Comparison of ENCODE assay signal across 8 cellular contexts in genomic region chr12:57904848-57905811, GRCh38. TPM values are rescaled to one million over a fixed set of nuclear protein-coding genes. Genes with fewer than 3 reads are reported as not detected.
DNase-seq lines count a peak whose midpoint lies in the region; ATAC-seq and TF ChIP-seq lines count a peak whose summit lies in the region.

No MANE protein-coding gene starts in this region.

- no peaks in the 10 kb centered on the region for H3K27me3 ChIP-seq in HL-60 (ENCODE audit: insufficient read depth, poor library complexity, severe bottlenecking)

- no peak overlapping the region for H3K4me3 ChIP-seq in HL-60 (replicated peaks; ENCODE audit: insufficient read depth, low read length)

- DNase-seq in CMK (ENCODE audit: low read depth) (peak; percentile 68), HL-60 (ENCODE audit: low read depth in 1 of 2, low spot score in 1 of 2) (peak; percentile 68 to 88), NCI-H82 (lab: John Stamatoyannopoulos, UW) (peak; percentile 97), ecto neural progenitor cell (ENCODE audit: low spot score) (peak; percentile 90), lung microvascular endothelial cell (ENCODE audit: low read depth in 2 of 2) (peak; percentile 93)
- DNase-seq in activated CD4-positive, alpha-beta T cell treated with anti-CD3 and anti-CD28 coated beads, Interleukin-2, amount 50 U/mL, for 4 hours, result peak; percentile 79 to 85
- DNase-seq in stimulated activated CD8-positive, alpha-beta memory T cell treated with anti-CD3 and anti-CD28 coated beads, Interleukin-15, amount 100 ng/mL, for 24 hours (ENCODE audit: low read depth), result peak; percentile 52

- TF ChIP-seq CTCF in HL-60 (IDR thresholded peaks at IDR 0.05; ENCODE audit: insufficient read depth, low read length), result peak; percentile 100

- H3K27ac ChIP-seq in HL-60 (replicated peaks), result no peak overlapping the region

- peak; percentile 94 for ATAC-seq in GM19467 (IDR thresholded peaks at IDR 0.05; ENCODE audit: unreplicated experiment)

RNA-seq across cellular contexts. Expression of gene ATP23, which starts 36.2 kb away (rescaled TPM):
- total RNA-seq in lung microvascular endothelial cell, result 7.4 and 13.1 TPM in 2 replicates

RNA-seq across cellular contexts. Expression of gene CTDSP2, which starts 58.6 kb away (rescaled TPM):
- 47.9 and 62.3 TPM in 2 replicates for total RNA-seq in lung microvascular endothelial cell
